ENCODE assay signal across 8 cellular contexts in genomic region chr19:2061936-2062729, GRCh38. TPM values are rescaled to one million over a fixed set of nuclear protein-coding genes. Genes with fewer than 3 reads are reported as not detected.
DNase-seq lines count a peak whose midpoint lies in the region; ATAC-seq and TF ChIP-seq lines count a peak whose summit lies in the region.

No MANE protein-coding gene starts in this region.

- peak overlapping the region; percentile 84 for H2AFZ ChIP-seq in trophoblast cell (ENCODE audit: insufficient read depth, low read length, poor library complexity)

- H3K4me3 Mint-ChIP-seq in activated CD4-positive, alpha-beta T cell treated with anti-CD3 and anti-CD28 coated beads for 36 hours = peak overlapping the region; percentile 88

- H3K4me1 ChIP-seq in Peyer's patch (peaks cover 0 to 65% (median 29%) of the 10 kb centered on the region in 4 donors), esophagus (ENCODE audit: control insufficient read depth in 2 of 2, insufficient read depth in 2 of 2, low read length in 1 of 2) (peaks cover 12 to 36% of the 10 kb centered on the region in 2 donors), trophoblast cell (ENCODE audit: control insufficient read depth in 1 of 2, insufficient read depth in 2 of 2, low read length in 2 of 2) (peaks cover 27 to 29% of the 10 kb centered on the region in 2 experiments)

- no peaks in the 10 kb centered on the region for H3K9me3 Mint-ChIP-seq in activated CD4-positive, alpha-beta T cell treated with anti-CD3 and anti-CD28 coated beads for 36 hours (ENCODE audit: low read depth)

- POLR2A ChIA-PET in activated CD4-positive, alpha-beta T cell treated with anti-CD3 and anti-CD28 coated beads for 36 hours (lab: Charles Lee) = interaction anchor here (0.6 to 1.0 kb wide), 4 partner anchors 9 to 1156 kb away, joined by 3 to 9 read pairs (median 4); no protein-coding TSS in a partner anchor

- TF ChIP-seq POLR2A in Peyer's patch (IDR thresholded peaks at IDR 0.05) = no peak

- H3K27me3 Mint-ChIP-seq in activated CD4-positive, alpha-beta T cell treated with anti-CD3 and anti-CD28 coated beads for 36 hours = no peaks in the 10 kb centered on the region

- peak overlapping the region; percentile 76 for H2BK5ac ChIP-seq in trophoblast cell (ENCODE audit: low read depth, low read length, poor library complexity)

- peak overlapping the region; percentile 17 for H3K9ac ChIP-seq in trophoblast cell (ENCODE audit: low read length)

- no peak for DNase-seq in activated CD4-positive, alpha-beta T cell treated with anti-CD3 and anti-CD28 coated beads for 36 hours
- no peak for DNase-seq in activated CD4-positive, alpha-beta T cell treated with anti-CD3 and anti-CD28 coated beads, Interleukin-2, amount 50 U/mL, for 48 hours
- no peak for DNase-seq in Peyer's patch
- no peak for DNase-seq in trophoblast cell
- no peak for DNase-seq in activated effector memory CD4-positive, alpha-beta T cell treated with anti-CD3 and anti-CD28 coated beads, Interleukin-2, amount 50 U/mL, for 16 hours
- DNase-seq in HuH-7.5 (ENCODE audit: low spot score) = no peak
- DNase-seq in NOMO-1 (lab: John Stamatoyannopoulos, UW; ENCODE audit: unreplicated experiment in 2 of 2) = no peak

- H3K18ac ChIP-seq in trophoblast cell (ENCODE audit: low read length) = peak overlapping the region; percentile 85

- peak overlapping the region; percentile 87 for H4K91ac ChIP-seq in trophoblast cell (ENCODE audit: low read depth, low read length)

- H3K23ac ChIP-seq in trophoblast cell (ENCODE audit: low read length) = no peak overlapping the region

- WGBS in esophagus, 2 donors = 31 to 33% methylated on average over 24 of the region's 24 CpGs
- no CpG with 5 or more reads among the region's 24 CpGs for WGBS in trophoblast cell (ENCODE audit: extremely low coverage, insufficient coverage, insufficient read length)

- H4K8ac ChIP-seq in trophoblast cell (ENCODE audit: low read depth, low read length) = peak overlapping the region; percentile 79

- TF ChIP-seq CTCF in Peyer's patch (IDR thresholded peaks at IDR 0.05) = no peak

- peak overlapping the region; percentile 91 for H2BK120ac ChIP-seq in trophoblast cell (ENCODE audit: insufficient read depth, low read length, poor library complexity)

- peak overlapping the region; percentile 83 for H3K14ac ChIP-seq in trophoblast cell (ENCODE audit: low read length)

- peak overlapping the region; percentile 57 for H4K12ac ChIP-seq in trophoblast cell (ENCODE audit: low read depth, low read length)

- peak overlapping the region; percentile 92 for H3K27ac Mint-ChIP-seq in activated CD4-positive, alpha-beta T cell treated with anti-CD3 and anti-CD28 coated beads for 36 hours

- intact Hi-C loops in activated CD4-positive, alpha-beta T cell treated with anti-CD3 and anti-CD28 coated beads for 36 hours (cut with DNase I, micrococcal nuclease) = loop anchor here (1.0 to 5.0 kb wide), 11 partner anchors 11 to 207 kb away; partner anchors contain the start of genes IZUMO4 (in 2 of the 2), MOB3A (in 2 of the 2), CSNK1G2 (in 1 of the 2) and DOT1L (in 1 of the 2)

- no peaks in the 10 kb centered on the region for H3K36me3 ChIP-seq in Peyer's patch
- H3K36me3 ChIP-seq in esophagus (ENCODE audit: control insufficient read depth in 2 of 2, insufficient read depth in 2 of 2, low read length in 1 of 2) = no peaks in the 10 kb centered on the region
- no peaks in the 10 kb centered on the region for H3K36me3 ChIP-seq in trophoblast cell (ENCODE audit: control insufficient read depth in 1 of 2, insufficient read depth in 2 of 2, low read length in 2 of 2)

- peak overlapping the region; percentile 31 for H2BK12ac ChIP-seq in trophoblast cell (ENCODE audit: low read length)

- peaks cover 33% of the 10 kb centered on the region for H3K4me1 Mint-ChIP-seq in activated CD4-positive, alpha-beta T cell treated with anti-CD3 and anti-CD28 coated beads for 36 hours

- H3K4me2 ChIP-seq in trophoblast cell (ENCODE audit: low read length) = peak overlapping the region; percentile 68

- H3K4me3 ChIP-seq in Peyer's patch (peak overlapping the region; percentile 70 to 95 (median 86)), esophagus (ENCODE audit: low read depth in 1 of 2, low read length in 2 of 2) (peak overlapping the region; percentile 68 to 72), trophoblast cell (ENCODE audit: low read depth, low read length) (peak overlapping the region; percentile 49)

- no peaks in the 10 kb centered on the region for H3K36me3 Mint-ChIP-seq in activated CD4-positive, alpha-beta T cell treated with anti-CD3 and anti-CD28 coated beads for 36 hours (ENCODE audit: low read depth)

- H3K27ac ChIP-seq in Peyer's patch = peak overlapping the region; percentile 99 to 100 (median 100)
- peak overlapping the region; percentile 93 to 95 for H3K27ac ChIP-seq in esophagus (ENCODE audit: low read depth in 2 of 2, low read length in 1 of 2)
- H3K27ac ChIP-seq in trophoblast cell (ENCODE audit: low read depth, low read length) = peak overlapping the region; percentile 25

- H2AK5ac ChIP-seq in trophoblast cell (ENCODE audit: low read length) = peak overlapping the region; percentile 31

- peaks cover 8% of the 10 kb centered on the region for H3K79me2 ChIP-seq in trophoblast cell (ENCODE audit: control insufficient read depth, insufficient read depth, low read length, poor library complexity)

- peak overlapping the region; percentile 48 for H3K4ac ChIP-seq in trophoblast cell (ENCODE audit: low read depth, low read length)

- H3K9me3 ChIP-seq in Peyer's patch (no peaks in the 10 kb centered on the region), esophagus (ENCODE audit: control insufficient read depth in 2 of 2, insufficient read depth in 1 of 2, low read depth in 1 of 2, low read length in 1 of 2) (no peaks in the 10 kb centered on the region), trophoblast cell (ENCODE audit: insufficient read depth, low read depth, low read length) (no peaks in the 10 kb centered on the region)

- CTCF ChIA-PET in activated CD4-positive, alpha-beta T cell treated with anti-CD3 and anti-CD28 coated beads for 36 hours (lab: Charles Lee) = interaction anchor here (0.6 to 1.0 kb wide), 4 partner anchors 10 to 44 kb away, joined by 3 read pairs; no protein-coding TSS in a partner anchor

- peak; percentile 25 for ATAC-seq in activated CD4-positive, alpha-beta T cell treated with anti-CD3 and anti-CD28 coated beads for 36 hours

- H3K79me1 ChIP-seq in trophoblast cell (ENCODE audit: low read length) = peaks cover 30% of the 10 kb centered on the region

- H3K27me3 ChIP-seq in Peyer's patch (no peaks in the 10 kb centered on the region), esophagus (ENCODE audit: control insufficient read depth in 1 of 2, insufficient read depth in 2 of 2, low read length in 2 of 2) (no peaks in the 10 kb centered on the region), trophoblast cell (ENCODE audit: insufficient read depth, low read length) (no peaks in the 10 kb centered on the region)

RNA-seq across cellular contexts. Expression of gene MKNK2, which starts 11.1 kb away (rescaled TPM):
- total RNA-seq in activated CD4-positive, alpha-beta T cell treated with anti-CD3 and anti-CD28 coated beads for 36 hours = 100 to 1,000 TPM; 139 to 155 TPM
- 100 to 1,000 TPM; 119 to 253 (median 192) TPM for total RNA-seq in Peyer's patch
- 100 to 1,000 TPM; 167 to 244 TPM for polyA plus RNA-seq in esophagus
- polyA plus RNA-seq in trophoblast cell (2013) = 339 and 368 TPM in 2 replicates

RNA-seq across cellular contexts. Expression of gene MOB3A, which starts 34.0 kb away (rescaled TPM):
- total RNA-seq in activated CD4-positive, alpha-beta T cell treated with anti-CD3 and anti-CD28 coated beads for 36 hours = 100 to 1,000 TPM; 148 to 156 TPM
- total RNA-seq in Peyer's patch = 10 to 100 TPM; 32.6 to 55.3 (median 35.1) TPM
- 10 to 100 TPM; 11.0 to 12.4 TPM for polyA plus RNA-seq in esophagus
- polyA plus RNA-seq in trophoblast cell (2013) = 34.5 and 34.8 TPM in 2 replicates

RNA-seq across cellular contexts. Expression of gene IZUMO4, which starts 34.6 kb away (rescaled TPM):
- total RNA-seq in activated CD4-positive, alpha-beta T cell treated with anti-CD3 and anti-CD28 coated beads for 36 hours = 10 to 100 TPM; 15.2 to 16.6 TPM
- 1 to 10 TPM; 1.3 to 9.9 (median 3.8) TPM for total RNA-seq in Peyer's patch
- 10 to 100 TPM in 1 of 2 donors, 1 to 10 TPM in 1; 6.4 to 16.0 TPM for polyA plus RNA-seq in esophagus
- 1.2 and 1.5 TPM in 2 replicates for polyA plus RNA-seq in trophoblast cell (2013)

RNA-seq across cellular contexts. Expression of gene BTBD2, which starts 46.6 kb away (rescaled TPM):
- 10 to 100 TPM; 46.7 to 61.8 TPM for total RNA-seq in activated CD4-positive, alpha-beta T cell treated with anti-CD3 and anti-CD28 coated beads for 36 hours
- 100 to 1,000 TPM in 1 of 4 donors, 10 to 100 TPM in 3; 57.8 to 114 (median 76.0) TPM for total RNA-seq in Peyer's patch
- 10 to 100 TPM; 40.0 to 48.9 TPM for polyA plus RNA-seq in esophagus
- polyA plus RNA-seq in trophoblast cell (2013) = 43.8 and 44.5 TPM in 2 replicates

Comparison
In these comparisons a context has a peak if more than half of its experiments do, and no peak if none do; other contexts are left out.
1. H3K27ac ChIP-seq: peak in every context shown above with its lines; median percentile 100 in Peyer's patch; 94 in esophagus; 25 in trophoblast cell.